Comparison of ENCODE assay signal across 28 cellular contexts in genomic region chr15:59965741-59966140, GRCh38. TPM values are rescaled to one million over a fixed set of nuclear protein-coding genes. Genes with fewer than 3 reads are reported as not detected.
DNase-seq lines count a peak whose midpoint lies in the region; ATAC-seq, FAIRE-seq and TF ChIP-seq lines count a peak whose summit lies in the region.
"Had no signal": no experiment of that assay in that cellular context is flagged by ENCODE, and none has a peak within 500 bp of the region (broad histone marks: within the 10 kb centered on the region; RNA-seq: fewer than 3 reads in every experiment).

No MANE protein-coding gene starts in this region.

- H3K23ac ChIP-seq in trophoblast cell (ENCODE audit: low read length) = no peak overlapping the region

- H3K79me2 ChIP-seq in astrocyte (ENCODE audit: insufficient read depth, low read length) (no peaks in the 10 kb centered on the region), trophoblast cell (ENCODE audit: control insufficient read depth, insufficient read depth, low read length, poor library complexity) (no peaks in the 10 kb centered on the region)

- H3K9ac ChIP-seq in astrocyte (ENCODE audit: low read length) (no peak overlapping the region), trophoblast cell (ENCODE audit: low read length) (no peak overlapping the region)
- H3K9ac ChIP-seq: BLaER1 had no signal

- no peak overlapping the region for H3K4ac ChIP-seq in trophoblast cell (ENCODE audit: low read depth, low read length)

- H3K4me1 ChIP-seq in astrocyte (ENCODE audit: insufficient read depth, low read length) (no peaks in the 10 kb centered on the region), trophoblast cell (ENCODE audit: control insufficient read depth in 1 of 2, insufficient read depth in 2 of 2, low read length in 2 of 2) (no peaks in the 10 kb centered on the region)
- H3K4me1 ChIP-seq: BE2C, BLaER1 had no signal

- WGBS in trophoblast cell (ENCODE audit: extremely low coverage, insufficient coverage, insufficient read length) = no CpG with 5 or more reads among the region's 6 CpGs

- no peak overlapping the region for H3K4me3 ChIP-seq in astrocyte (ENCODE audit: insufficient read depth, low read depth, low read length)
- H3K4me3 ChIP-seq in trophoblast cell (ENCODE audit: low read depth, low read length) = no peak overlapping the region
- no peak overlapping the region for H3K4me3 ChIP-seq in foreskin fibroblast (ENCODE audit: low read depth in 1 of 2, low read length in 2 of 2)
- H3K4me3 ChIP-seq: BLaER1 had no signal

- H3K27me3 Mint-ChIP-seq in astrocyte (ENCODE audit: low read depth, unreplicated experiment) = no peaks in the 10 kb centered on the region

- no peak for ATAC-seq in Right ventricle myocardium superior (ENCODE audit: poor library complexity)
- ATAC-seq in GM18511 (IDR thresholded peaks at IDR 0.05; ENCODE audit: unreplicated experiment) = no peak

- H3K4me2 ChIP-seq in astrocyte (ENCODE audit: low read length) (no peak overlapping the region), trophoblast cell (ENCODE audit: low read length) (no peak overlapping the region)
- H3K4me2 ChIP-seq: BLaER1 had no signal

- H2BK120ac ChIP-seq in trophoblast cell (ENCODE audit: insufficient read depth, low read length, poor library complexity) = no peak overlapping the region

- no peaks in the 10 kb centered on the region for H4K20me1 ChIP-seq in astrocyte (ENCODE audit: insufficient read depth, low read length)
- H4K20me1 ChIP-seq: BLaER1 had no signal

- intact Hi-C loops in Right ventricle myocardium superior (cut with DNase I) = no loop called here

- no peak overlapping the region for H2BK5ac ChIP-seq in trophoblast cell (ENCODE audit: low read depth, low read length, poor library complexity)

- H3K18ac ChIP-seq in trophoblast cell (ENCODE audit: low read length) = no peak overlapping the region

- H3K27me3 ChIP-seq in astrocyte (ENCODE audit: insufficient read depth, low read length) = no peaks in the 10 kb centered on the region
- H3K27me3 ChIP-seq in trophoblast cell (ENCODE audit: insufficient read depth, low read length) = no peaks in the 10 kb centered on the region
- H3K27me3 ChIP-seq: BLaER1 had no signal

- no peak overlapping the region for H3K4me3 Mint-ChIP-seq in astrocyte (ENCODE audit: unreplicated experiment)
- H3K4me3 Mint-ChIP-seq: CD14-positive monocyte; CD4-positive, alpha-beta memory T cell; CD4-positive, CD25-positive, alpha-beta regulatory T cell; CD8-positive, alpha-beta memory T cell had no signal

- H3K9me3 ChIP-seq in astrocyte (ENCODE audit: insufficient read depth, low read depth, low read length) = peaks cover 2% of the 10 kb centered on the region
- H3K9me3 ChIP-seq in trophoblast cell (ENCODE audit: insufficient read depth, low read depth, low read length) = no peaks in the 10 kb centered on the region
- H3K9me3 ChIP-seq: BE2C had no signal

- no peak overlapping the region for H2BK12ac ChIP-seq in trophoblast cell (ENCODE audit: low read length)

- no peak overlapping the region for H3K27ac Mint-ChIP-seq in astrocyte (ENCODE audit: unreplicated experiment)
- H3K27ac Mint-ChIP-seq: CD14-positive monocyte; CD4-positive, alpha-beta memory T cell; CD4-positive, CD25-positive, alpha-beta regulatory T cell had no signal

- no peak overlapping the region for H3K14ac ChIP-seq in trophoblast cell (ENCODE audit: low read length)

- DNase-seq in NCI-H226 (peak; percentile 17), astrocyte (ENCODE audit: low read depth) (peak; percentile 6), trophoblast cell (peak; percentile 81 to 96), Right ventricle myocardium superior (no peak), foreskin fibroblast (no peak)
- DNase-seq: 8988T; ACHN; BE2C; C1 segment of cervical spinal cord; CD4-positive, alpha-beta memory T cell; CD4-positive, CD25-positive, alpha-beta regulatory T cell; CD8-positive, alpha-beta memory T cell; COR-L47; DMS 273 treated with DMSO at 0.1 percent for 48 hours; DMS153; DMS53; DMS79; DND-41; EL; GDM1 had no signal

- no peaks in the 10 kb centered on the region for H3K36me3 Mint-ChIP-seq in astrocyte (ENCODE audit: low read depth, unreplicated experiment)
- H3K36me3 Mint-ChIP-seq: CD14-positive monocyte; CD4-positive, CD25-positive, alpha-beta regulatory T cell had no signal

- H3K36me3 ChIP-seq in astrocyte (ENCODE audit: insufficient read depth, low read length) (no peaks in the 10 kb centered on the region), trophoblast cell (ENCODE audit: control insufficient read depth in 1 of 2, insufficient read depth in 2 of 2, low read length in 2 of 2) (no peaks in the 10 kb centered on the region)
- H3K36me3 ChIP-seq: BE2C, BLaER1 had no signal

- H4K8ac ChIP-seq in trophoblast cell (ENCODE audit: low read depth, low read length) = no peak overlapping the region

- H2AFZ ChIP-seq in astrocyte (ENCODE audit: low read depth, low read length) = no peak overlapping the region
- no peak overlapping the region for H2AFZ ChIP-seq in trophoblast cell (ENCODE audit: insufficient read depth, low read length, poor library complexity)

- no peak overlapping the region for H4K91ac ChIP-seq in trophoblast cell (ENCODE audit: low read depth, low read length)

- FAIRE-seq in astrocyte (lab: Jason Lieb, UNC) = no peak
- FAIRE-seq: A204.1, GM12891 had no signal

- no peaks in the 10 kb centered on the region for H3K79me1 ChIP-seq in trophoblast cell (ENCODE audit: low read length)

- H3K27ac ChIP-seq in astrocyte (ENCODE audit: low read depth, low read length) (no peak overlapping the region), trophoblast cell (ENCODE audit: low read depth, low read length) (no peak overlapping the region)
- H3K27ac ChIP-seq: BLaER1 had no signal

- no peak overlapping the region for H2AK5ac ChIP-seq in trophoblast cell (ENCODE audit: low read length)

- H3K9me3 Mint-ChIP-seq in astrocyte (ENCODE audit: unreplicated experiment) = peaks cover 19% of the 10 kb centered on the region

- no peak for TF ChIP-seq CTCF in astrocyte (IDR thresholded peaks at IDR 0.05; ENCODE audit: insufficient read depth, low read depth, low read length)
- no peak for TF ChIP-seq CTCF in foreskin fibroblast (IDR thresholded peaks at IDR 0.05; ENCODE audit: low read depth, low read length)

- peaks cover 3% of the 10 kb centered on the region for H3K4me1 Mint-ChIP-seq in astrocyte (ENCODE audit: low read depth, unreplicated experiment)
- H3K4me1 Mint-ChIP-seq: CD14-positive monocyte; CD4-positive, alpha-beta memory T cell; CD8-positive, alpha-beta memory T cell had no signal

- H4K12ac ChIP-seq in trophoblast cell (ENCODE audit: low read depth, low read length) = no peak overlapping the region

RNA-seq across cellular contexts. Expression of gene FOXB1, which starts 38.4 kb away (rescaled TPM):
- total RNA-seq in astrocyte (0.96 and 1.3 TPM in 2 replicates), Right ventricle myocardium superior (not detected)
- polyA plus RNA-seq in trophoblast cell (2013) = 0.04 and 0.05 TPM in 2 replicates
- total RNA-seq: A673, G401 had no signal
- polyA plus RNA-seq: AG04450, CD14-positive monocyte had no signal

Comparison
In these comparisons a context has a peak if more than half of its experiments do, and no peak if none do; other contexts are left out.
1. DNase-seq: peak in NCI-H226 (single experiment), astrocyte (single experiment) and trophoblast cell (2 of 2); none in Right ventricle myocardium superior (single experiment) and foreskin fibroblast (0 of 2).